ENCODE assay signal across 16 cellular contexts in genomic region chr15:100720406-100720967, GRCh38.
DNase-seq lines count a peak whose midpoint lies in the region; ATAC-seq and TF ChIP-seq lines count a peak whose summit lies in the region.
"Had no signal": no experiment of that assay in that cellular context is flagged by ENCODE, and none has a peak within 500 bp of the region (broad histone marks: within the 10 kb centered on the region; RNA-seq: fewer than 3 reads in every experiment).

No MANE protein-coding gene starts in this region.

- H3K27ac Mint-ChIP-seq in activated CD4-positive, alpha-beta memory T cell treated with anti-CD3 and anti-CD28 coated beads, Interleukin-2, amount 10 ng/mL, durations not matched to agents 7 days and 5 days, result no peak overlapping the region
- H3K27ac Mint-ChIP-seq in activated CD4-positive, alpha-beta memory T cell treated with anti-CD3 and anti-CD28 coated beads for 36 hours, result no peak overlapping the region
- H3K27ac Mint-ChIP-seq in chondrocyte (ENCODE audit: unreplicated experiment), result peak overlapping the region; percentile 89
- H3K27ac Mint-ChIP-seq: endodermal cell, GM23338 had no signal

- CTCF ChIA-PET in activated CD4-positive, alpha-beta memory T cell treated with anti-CD3 and anti-CD28 coated beads, Interleukin-2, amount 10 ng/mL, durations not matched to agents 7 days and 5 days (lab: Charles Lee), result no interaction called here
- CTCF ChIA-PET in activated CD4-positive, alpha-beta memory T cell treated with anti-CD3 and anti-CD28 coated beads for 36 hours (lab: Charles Lee), result no interaction called here

- POLR2A ChIA-PET in activated CD4-positive, alpha-beta memory T cell treated with anti-CD3 and anti-CD28 coated beads, Interleukin-2, amount 10 ng/mL, durations not matched to agents 7 days and 5 days (lab: Charles Lee), result no interaction called here
- POLR2A ChIA-PET in activated CD4-positive, alpha-beta memory T cell treated with anti-CD3 and anti-CD28 coated beads for 36 hours (lab: Charles Lee), result no interaction called here

- DNase-seq in activated CD4-positive, alpha-beta memory T cell treated with anti-CD3 and anti-CD28 coated beads, Interleukin-2, amount 10 ng/mL, durations not matched to agents 7 days and 5 days, result peak; percentile 6
- no peak for DNase-seq in activated CD4-positive, alpha-beta memory T cell treated with anti-CD3 and anti-CD28 coated beads for 36 hours
- DNase-seq in chondrocyte (ENCODE audit: low spot score) (no peak), mucosa of gallbladder (ENCODE audit: low spot score) (peak; percentile 9), ureter (ENCODE audit: low spot score) (peak; percentile 42), NCI-H2196 treated with DMSO at 0.1 percent for 48 hours (lab: John Stamatoyannopoulos, UW; ENCODE audit: unreplicated experiment) (no peak)
- DNase-seq in central memory CD4-positive, alpha-beta T cell, result no peak
- DNase-seq: 8988T; activated naive CD4-positive, alpha-beta T cell treated with Interleukin-2 at 50 U/mL for 16 hours; GDM1; NCI-H1417 treated with DMSO at 0.1 percent for 48 hours; NCI-H446; stimulated activated CD8-positive, alpha-beta memory T cell treated with anti-CD3 and anti-CD28 coated beads, Interleukin-4, amount 100 ng/mL, for 48 hours had no signal

- intact Hi-C loops in activated CD4-positive, alpha-beta memory T cell treated with anti-CD3 and anti-CD28 coated beads for 36 hours (cut with micrococcal nuclease), result no loop called here

- TF ChIP-seq CTCF in chondrocyte (IDR thresholded peaks at IDR 0.05), result no peak

- no peaks in the 10 kb centered on the region for H3K36me3 Mint-ChIP-seq in activated CD4-positive, alpha-beta memory T cell treated with anti-CD3 and anti-CD28 coated beads, Interleukin-2, amount 10 ng/mL, durations not matched to agents 7 days and 5 days (ENCODE audit: low read depth)
- H3K36me3 Mint-ChIP-seq in activated CD4-positive, alpha-beta memory T cell treated with anti-CD3 and anti-CD28 coated beads for 36 hours, result no peaks in the 10 kb centered on the region
- H3K36me3 Mint-ChIP-seq in chondrocyte (ENCODE audit: low read depth), result no peaks in the 10 kb centered on the region

- peaks cover 4% of the 10 kb centered on the region for H3K27me3 Mint-ChIP-seq in activated CD4-positive, alpha-beta memory T cell treated with anti-CD3 and anti-CD28 coated beads, Interleukin-2, amount 10 ng/mL, durations not matched to agents 7 days and 5 days
- peaks cover 10% of the 10 kb centered on the region for H3K27me3 Mint-ChIP-seq in activated CD4-positive, alpha-beta memory T cell treated with anti-CD3 and anti-CD28 coated beads for 36 hours
- H3K27me3 Mint-ChIP-seq in chondrocyte (ENCODE audit: low read depth), result no peaks in the 10 kb centered on the region

- H3K4me1 Mint-ChIP-seq in activated CD4-positive, alpha-beta memory T cell treated with anti-CD3 and anti-CD28 coated beads, Interleukin-2, amount 10 ng/mL, durations not matched to agents 7 days and 5 days, result no peaks in the 10 kb centered on the region
- H3K4me1 Mint-ChIP-seq in activated CD4-positive, alpha-beta memory T cell treated with anti-CD3 and anti-CD28 coated beads for 36 hours (ENCODE audit: low read depth), result peaks cover 3% of the 10 kb centered on the region
- peaks cover 43% of the 10 kb centered on the region for H3K4me1 Mint-ChIP-seq in chondrocyte (ENCODE audit: low read depth)
- H3K4me1 Mint-ChIP-seq: GM23338 had no signal

- H3K9me3 Mint-ChIP-seq in activated CD4-positive, alpha-beta memory T cell treated with anti-CD3 and anti-CD28 coated beads, Interleukin-2, amount 10 ng/mL, durations not matched to agents 7 days and 5 days, result no peaks in the 10 kb centered on the region
- H3K9me3 Mint-ChIP-seq in activated CD4-positive, alpha-beta memory T cell treated with anti-CD3 and anti-CD28 coated beads for 36 hours, result no peaks in the 10 kb centered on the region
- no peaks in the 10 kb centered on the region for H3K9me3 Mint-ChIP-seq in chondrocyte (ENCODE audit: low read depth)
- H3K9me3 Mint-ChIP-seq: endodermal cell, GM23338 had no signal

- no peak for ATAC-seq in HG03521 (IDR thresholded peaks at IDR 0.05; ENCODE audit: unreplicated experiment)
- ATAC-seq: GM23338 had no signal

- no peak overlapping the region for H3K4me3 Mint-ChIP-seq in activated CD4-positive, alpha-beta memory T cell treated with anti-CD3 and anti-CD28 coated beads, Interleukin-2, amount 10 ng/mL, durations not matched to agents 7 days and 5 days
- H3K4me3 Mint-ChIP-seq in activated CD4-positive, alpha-beta memory T cell treated with anti-CD3 and anti-CD28 coated beads for 36 hours, result no peak overlapping the region
- no peak overlapping the region for H3K4me3 Mint-ChIP-seq in chondrocyte (ENCODE audit: unreplicated experiment)
- H3K4me3 Mint-ChIP-seq: endodermal cell, GM23338 had no signal

Comparison
In these comparisons a context has a peak if more than half of its experiments do, and no peak if none do; other contexts are left out.
1. DNase-seq: peak in activated CD4-positive, alpha-beta memory T cell treated with anti-CD3 and anti-CD28 coated beads, Interleukin-2, amount 10 ng/mL, durations not matched to agents 7 days and 5 days (single experiment), mucosa of gallbladder (single experiment) and ureter (single experiment); none in activated CD4-positive, alpha-beta memory T cell treated with anti-CD3 and anti-CD28 coated beads for 36 hours (single experiment), chondrocyte (single experiment), central memory CD4-positive, alpha-beta T cell (single experiment) and NCI-H2196 treated with DMSO at 0.1 percent for 48 hours (single experiment).